ENCODE assay signal across 8 cellular contexts in the genomic region with DNA sequence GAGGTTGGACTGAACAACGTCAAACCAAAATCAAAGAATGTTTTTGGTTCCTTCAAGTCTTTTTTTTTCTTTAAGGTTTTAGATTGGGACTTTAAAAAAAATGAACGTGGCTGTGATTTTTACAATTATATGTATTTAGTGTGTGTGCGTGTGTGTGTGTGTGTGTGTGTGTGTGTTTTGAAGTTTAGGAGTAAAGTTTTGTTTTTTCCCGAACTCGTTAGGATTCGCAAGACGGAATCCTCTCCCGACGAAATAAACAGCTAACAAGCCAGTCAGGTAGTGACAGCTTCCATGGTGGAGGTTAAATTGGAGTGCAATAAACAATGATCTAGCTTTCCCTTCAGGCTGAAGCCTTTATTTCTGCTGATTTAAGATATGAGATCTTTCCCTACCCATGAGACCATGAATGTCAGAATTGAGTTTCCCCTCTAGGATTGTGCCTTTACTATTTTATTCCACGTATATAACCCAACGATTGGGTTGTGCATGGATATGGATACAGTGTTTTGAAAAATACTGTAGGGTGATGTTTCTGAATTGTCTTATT. TPM values are rescaled to one million over a fixed set of nuclear protein-coding genes. Genes with fewer than 3 reads are reported as not detected.
A peak's percentile ranks its signal among the peaks of the same experiment; 100 is the strongest.
DNase-seq lines count a peak whose midpoint lies in the region; ATAC-seq and TF ChIP-seq lines count a peak whose summit lies in the region.

No MANE protein-coding gene starts in this region.

- H3K4me1 Mint-ChIP-seq in activated CD8-positive, alpha-beta T cell treated with anti-CD3 and anti-CD28 coated beads, Interleukin-2, amount 10 ng/mL, durations not matched to agents 7 days and 5 days (ENCODE audit: low read depth), result peaks cover 36% of the 10 kb centered on the region
- peaks cover 16% of the 10 kb centered on the region for H3K4me1 Mint-ChIP-seq in stimulated activated effector memory CD8-positive, alpha-beta T cell treated with anti-CD3 and anti-CD28 coated beads, Interleukin-12 subunit alpha, Interleukin-12 subunit beta, amount 100 ng/mL, for 72 hours

- H3K27ac Mint-ChIP-seq in activated CD8-positive, alpha-beta T cell treated with anti-CD3 and anti-CD28 coated beads, Interleukin-2, amount 10 ng/mL, durations not matched to agents 7 days and 5 days, result peak overlapping the region; percentile 92
- peak overlapping the region; percentile 68 for H3K27ac Mint-ChIP-seq in stimulated activated effector memory CD8-positive, alpha-beta T cell treated with anti-CD3 and anti-CD28 coated beads, Interleukin-12 subunit alpha, Interleukin-12 subunit beta, amount 100 ng/mL, for 72 hours

- no peaks in the 10 kb centered on the region for H3K27me3 Mint-ChIP-seq in activated CD8-positive, alpha-beta T cell treated with anti-CD3 and anti-CD28 coated beads, Interleukin-2, amount 10 ng/mL, durations not matched to agents 7 days and 5 days (ENCODE audit: low read depth)

- intact Hi-C loops in heart right ventricle (cut with DNase I) (loop anchor here in 2 of 10 donors (5.0 to 10.0 kb wide), 2 partner anchors 217 to 219 kb away; no protein-coding TSS in a partner anchor), Right ventricle myocardium superior (cut with DNase I) (no loop called here)

- peak overlapping the region; percentile 92 for H3K4me3 Mint-ChIP-seq in activated CD8-positive, alpha-beta T cell treated with anti-CD3 and anti-CD28 coated beads, Interleukin-2, amount 10 ng/mL, durations not matched to agents 7 days and 5 days
- H3K4me3 Mint-ChIP-seq in stimulated activated effector memory CD8-positive, alpha-beta T cell treated with anti-CD3 and anti-CD28 coated beads, Interleukin-12 subunit alpha, Interleukin-12 subunit beta, amount 100 ng/mL, for 72 hours, result peak overlapping the region; percentile 96

- no peaks in the 10 kb centered on the region for H3K9me3 Mint-ChIP-seq in activated CD8-positive, alpha-beta T cell treated with anti-CD3 and anti-CD28 coated beads, Interleukin-2, amount 10 ng/mL, durations not matched to agents 7 days and 5 days (ENCODE audit: insufficient read depth)
- no peaks in the 10 kb centered on the region for H3K9me3 Mint-ChIP-seq in stimulated activated effector memory CD8-positive, alpha-beta T cell treated with anti-CD3 and anti-CD28 coated beads, Interleukin-12 subunit alpha, Interleukin-12 subunit beta, amount 100 ng/mL, for 72 hours

- H3K4me1 ChIP-seq in heart right ventricle, result peaks cover 0 to 26% (median 12%) of the 10 kb centered on the region in 9 donors
- H3K4me1 ChIP-seq in iPS-15b (ENCODE audit: control insufficient read depth, insufficient read depth, low read length), result peaks cover 25% of the 10 kb centered on the region

- WGBS in heart right ventricle, 2 donors, result 10 to 13% methylated on average over 11 of the region's 11 CpGs

- H3K4me3 ChIP-seq in heart right ventricle (peak overlapping the region; percentile 42 to 96 (median 82)), iPS-15b (ENCODE audit: low read depth, low read length) (peak overlapping the region; percentile 76)

- H3K36me3 ChIP-seq in heart right ventricle, result peaks cover 0 to 2% (median 0%) of the 10 kb centered on the region in 9 donors
- no peaks in the 10 kb centered on the region for H3K36me3 ChIP-seq in iPS-15b (ENCODE audit: control insufficient read depth, insufficient read depth, low read length)

- DNase-seq in heart right ventricle, result no peak
- no peak for DNase-seq in Right ventricle myocardium superior
- no peak for DNase-seq in activated CD8-positive, alpha-beta T cell treated with anti-CD3 and anti-CD28 coated beads, Interleukin-2, amount 10 ng/mL, durations not matched to agents 7 days and 5 days
- no peak for DNase-seq in stimulated activated effector memory CD8-positive, alpha-beta T cell treated with anti-CD3 and anti-CD28 coated beads, Interleukin-12 subunit alpha, Interleukin-12 subunit beta, amount 100 ng/mL, for 72 hours (ENCODE audit: low spot score in 2 of 2)
- DNase-seq in stimulated activated CD4-positive, alpha-beta T cell treated with anti-CD3 and anti-CD28 coated beads, Interleukin-2, amount 100 ng/mL, for 48 hours, result no peak

- H3K27ac ChIP-seq in heart right ventricle, result peak overlapping the region in 6 of 10 donors; percentile 64 to 79 (median 74)

- peaks cover 0 to 12% (median 0%) of the 10 kb centered on the region in 7 donors for H3K27me3 ChIP-seq in heart right ventricle
- no peaks in the 10 kb centered on the region for H3K27me3 ChIP-seq in iPS-15b (ENCODE audit: control insufficient read depth, insufficient read depth, low read length)

- peaks cover 0 to 4% (median 0%) of the 10 kb centered on the region in 11 donors for H3K9me3 ChIP-seq in heart right ventricle
- no peaks in the 10 kb centered on the region for H3K9me3 ChIP-seq in iPS-15b (ENCODE audit: control insufficient read depth, insufficient read depth, low read length)

- no peak for TF ChIP-seq CTCF in heart right ventricle (IDR thresholded peaks at IDR 0.05)

- ATAC-seq in heart right ventricle (no peak), Right ventricle myocardium superior (ENCODE audit: poor library complexity) (no peak), GM21423 (IDR thresholded peaks at IDR 0.05; ENCODE audit: unreplicated experiment) (no peak), HG02884 (IDR thresholded peaks at IDR 0.05; ENCODE audit: unreplicated experiment) (no peak)
- ATAC-seq in activated CD8-positive, alpha-beta T cell treated with anti-CD3 and anti-CD28 coated beads, Interleukin-2, amount 10 ng/mL, durations not matched to agents 7 days and 5 days, result no peak
- no peak for ATAC-seq in stimulated activated effector memory CD8-positive, alpha-beta T cell treated with anti-CD3 and anti-CD28 coated beads, Interleukin-12 subunit alpha, Interleukin-12 subunit beta, amount 100 ng/mL, for 72 hours

- peak overlapping the region; percentile 71 for H3K9ac ChIP-seq in iPS-15b (ENCODE audit: low read depth, low read length)

- CTCF ChIA-PET in activated CD8-positive, alpha-beta T cell treated with anti-CD3 and anti-CD28 coated beads, Interleukin-2, amount 10 ng/mL, durations not matched to agents 7 days and 5 days (lab: Charles Lee), result interaction anchor here (0.7 to 1.7 kb wide), 3 partner anchors 109 to 305 kb away, joined by 3 to 9 read pairs (median 3); no protein-coding TSS in a partner anchor

- POLR2A ChIA-PET in activated CD8-positive, alpha-beta T cell treated with anti-CD3 and anti-CD28 coated beads, Interleukin-2, amount 10 ng/mL, durations not matched to agents 7 days and 5 days (lab: Charles Lee), result interaction anchor here (0.6 to 3.2 kb wide), 3 partner anchors 23 to 230 kb away, joined by 3 to 22 read pairs (median 8); a partner anchor contains a TSS

- H3K36me3 Mint-ChIP-seq in activated CD8-positive, alpha-beta T cell treated with anti-CD3 and anti-CD28 coated beads, Interleukin-2, amount 10 ng/mL, durations not matched to agents 7 days and 5 days (ENCODE audit: low read depth), result peaks cover 13% of the 10 kb centered on the region
- peaks cover 6% of the 10 kb centered on the region for H3K36me3 Mint-ChIP-seq in stimulated activated effector memory CD8-positive, alpha-beta T cell treated with anti-CD3 and anti-CD28 coated beads, Interleukin-12 subunit alpha, Interleukin-12 subunit beta, amount 100 ng/mL, for 72 hours

RNA-seq across cellular contexts. Expression of a gene that starts 1.2 kb away (rescaled TPM):
- total RNA-seq in heart right ventricle (1 to 10 TPM; 3.0 to 7.7 (median 6.6) TPM), Right ventricle myocardium superior (3.9 TPM)
- polyA plus RNA-seq in heart right ventricle, result 1 to 10 TPM in 1 of 2 donors, under 1 TPM in 1; 0.59 to 1.2 TPM
- total RNA-seq in activated CD8-positive, alpha-beta T cell treated with anti-CD3 and anti-CD28 coated beads, Interleukin-2, amount 10 ng/mL, durations not matched to agents 7 days and 5 days, result 10 to 100 TPM; 11.1 to 11.5 TPM
